14 cellular contexts compared by ENCODE assay signal in the genomic region with DNA sequence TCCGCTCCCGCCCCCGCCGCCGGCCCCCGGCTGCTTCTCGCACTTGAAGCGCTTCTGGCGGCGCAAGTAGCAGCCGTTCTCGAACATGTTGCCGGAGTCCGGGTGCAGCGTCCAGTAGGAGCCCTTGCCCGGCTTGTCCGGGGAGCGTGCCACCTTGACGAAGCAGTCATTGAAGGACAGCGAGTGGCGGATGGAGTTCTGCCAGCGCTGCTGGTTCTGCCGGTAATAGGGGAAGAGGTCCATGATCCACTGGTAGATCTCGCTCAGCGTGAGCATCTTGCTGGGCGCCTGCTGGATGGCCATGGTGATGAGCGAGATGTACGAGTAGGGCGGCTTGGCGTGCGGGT. TPM values are rescaled to one million over a fixed set of nuclear protein-coding genes. Genes with fewer than 3 reads are reported as not detected.
DNase-seq lines count a peak whose midpoint lies in the region; ATAC-seq and TF ChIP-seq lines count a peak whose summit lies in the region.
"Had no signal": no experiment of that assay in that cellular context is flagged by ENCODE, and none has a peak within 500 bp of the region (broad histone marks: within the 10 kb centered on the region; RNA-seq: fewer than 3 reads in every experiment).

No MANE protein-coding gene starts in this region.

- POLR2A ChIA-PET in PC-9 (lab: Charles Lee; ENCODE audit: unreplicated experiment) = no interaction called here

- ATAC-seq in left lung = peak; percentile 0
- ATAC-seq in HG02798 (IDR thresholded peaks at IDR 0.05; ENCODE audit: poor library complexity, unreplicated experiment) = no peak

- peak overlapping the region; percentile 96 for H3K4me2 ChIP-seq in PC-9

- TF ChIP-seq POLR2A in stomach (IDR thresholded peaks at IDR 0.05) = no peak

- H3K9me2 ChIP-seq in PC-9 (ENCODE audit: insufficient read depth) = no peaks in the 10 kb centered on the region

- CTCF ChIA-PET in PC-9 (lab: Charles Lee) = no interaction called here

- WGBS in stomach, 5 donors = 2 to 4% (median 3%) methylated on average over 23 to 31 of the region's 31 CpGs; no CpG with 5 or more reads in 1 of the 5 donors

- H3K27ac ChIP-seq in PC-9 (peak overlapping the region; percentile 99), left lung (peak overlapping the region; percentile 73 to 87), stomach (peak overlapping the region; percentile 86 to 95 (median 91))
- H3K27ac ChIP-seq: RWPE1 had no signal

- H3K36me3 ChIP-seq in PC-9 (ENCODE audit: low read depth) (peaks cover 21% of the 10 kb centered on the region; the same call in 1 of the 2 replicates), left lung (no peaks in the 10 kb centered on the region), stomach (peaks cover 0 to 4% (median 2%) of the 10 kb centered on the region in 4 donors)

- no peak overlapping the region for H2AFZ ChIP-seq in PC-9

- H4K20me1 ChIP-seq in PC-9 (ENCODE audit: insufficient read depth) = no peaks in the 10 kb centered on the region

- DNase-seq in NCI-H146 treated with DMSO at 0.1 percent for 48 hours (lab: John Stamatoyannopoulos, UW; ENCODE audit: unreplicated experiment) = peak; percentile 25
- no peak for DNase-seq in NCI-H146 (lab: John Stamatoyannopoulos, UW)
- DNase-seq in PC-9 = peak; percentile 52 to 63
- peak in 1 of 2 donors; percentile 82 for DNase-seq in left lung
- peak; percentile 64 for DNase-seq in stomach
- DNase-seq in activated CD8-positive, alpha-beta memory T cell treated with anti-CD3 and anti-CD28 coated beads, Interleukin-2, amount 50 U/mL, for 4 hours = no peak
- DNase-seq in globus pallidus (ENCODE audit: low spot score) = no peak
- DNase-seq: activated B cell treated with CpG ODN at 0.5 μM for 24 hours, naive B cell, NCI-H1436 treated with DMSO at 0.1 percent for 48 hours had no signal

- peaks cover 86% of the 10 kb centered on the region for H3K79me2 ChIP-seq in PC-9 (ENCODE audit: low read depth)

- intact Hi-C loops in PC-9 (cut with micrococcal nuclease; ENCODE audit: unreplicated experiment) (loop anchor here (2.0 to 10.0 kb wide), 2 partner anchors 25 to 617 kb away; no protein-coding TSS in a partner anchor), left lung (cut with DNase I) (loop anchor here in 1 of 2 donors (5.0 kb wide), 1 partner anchor 340 kb away; no protein-coding TSS in a partner anchor), stomach (cut with DNase I; ENCODE audit: low total_unique reads) (no loop called here)

- H3K4me1 ChIP-seq in PC-9 (replicated peaks; ENCODE audit: insufficient read depth) (peaks cover 4% of the 10 kb centered on the region), left lung (peaks cover 0 to 23% of the 10 kb centered on the region in 2 donors), stomach (peaks cover 10 to 45% (median 30%) of the 10 kb centered on the region in 4 donors)

- H3F3A ChIP-seq in PC-9 (ENCODE audit: insufficient read depth, low read depth) = peaks cover 26% of the 10 kb centered on the region

- TF ChIP-seq CTCF in PC-9 (conservative IDR thresholded peaks at IDR 0.05) = 0 out of 2 replicates have a peak, but pooled peaks have one; percentile 20
- TF ChIP-seq CTCF in left lung (IDR thresholded peaks at IDR 0.05) = no peak
- TF ChIP-seq CTCF in stomach (IDR thresholded peaks at IDR 0.05) = no peak

- TF ChIP-seq EP300 in stomach (IDR thresholded peaks at IDR 0.05) = no peak

- no peaks in the 10 kb centered on the region for H3K27me3 ChIP-seq in PC-9 (ENCODE audit: insufficient read depth, low read depth)
- H3K27me3 ChIP-seq in left lung = peaks cover 89 to 100% of the 10 kb centered on the region in 2 donors
- H3K27me3 ChIP-seq in stomach = peaks cover 34 to 99% (median 76%) of the 10 kb centered on the region in 3 donors

- peak overlapping the region; percentile 94 for H3K4me3 ChIP-seq in PC-9
- peak overlapping the region; percentile 22 to 43 for H3K4me3 ChIP-seq in left lung
- H3K4me3 ChIP-seq in stomach = peak overlapping the region; percentile 47 to 67 (median 58)

- H3K9me3 ChIP-seq in PC-9 (ENCODE audit: insufficient read depth, low read depth) (no peaks in the 10 kb centered on the region), left lung (no peaks in the 10 kb centered on the region), stomach (no peaks in the 10 kb centered on the region)

- BruUV-seq in PC-9 (replicated peaks; lab: Mats Ljungman, UMichigan) = no TSS peak

RNA-seq across cellular contexts. Expression of a gene that starts 3.1 kb away (rescaled TPM):
- total RNA-seq in PC-9 (2021) (35.4 and 42.6 TPM in 2 replicates), left lung (10 to 100 TPM; 30.2 to 33.6 TPM), stomach (100 to 1,000 TPM in 2 of 5 donors, 10 to 100 TPM in 2, under 1 TPM in 1; 0.58 to 147 (median 70.5) TPM)
- polyA plus RNA-seq in stomach = 10 to 100 TPM; 17.4 to 29.4 (median 24.3) TPM
- total RNA-seq: activated B cell treated with CpG ODN at 0.5 μM for 24 hours, chondrocyte had no signal

RNA-seq across cellular contexts. Expression of a gene that starts 3.5 kb away (rescaled TPM):
- total RNA-seq in PC-9 (2021) (4.7 and 5.2 TPM in 2 replicates), left lung (1 to 10 TPM; 3.2 to 7.1 TPM), stomach (100 to 1,000 TPM in 1 of 5 donors, 10 to 100 TPM in 4; 20.6 to 184 (median 22.8) TPM)
- polyA plus RNA-seq in stomach = 1 to 10 TPM in 2 of 3 donors, under 1 TPM in 1; 0.92 to 8.5 (median 8.3) TPM
- total RNA-seq: activated B cell treated with CpG ODN at 0.5 μM for 24 hours; activated T-helper 2 cell treated with anti-CD3 and anti-CD28 coated beads, Interferon-gamma antibody, Interleukin-2, Interleukin-4, amounts not matched to agents 10 μg/mL and 5 μg/mL and 100 μg/mL, durations not matched to agents 14 hours and 24 hours and 36 hours; chondrocyte had no signal

Comparison
In these comparisons a context has a peak if more than half of its experiments do, and no peak if none do; other contexts are left out.
1. DNase-seq: peak in NCI-H146 treated with DMSO at 0.1 percent for 48 hours (single experiment), PC-9 (2 of 2) and stomach (single experiment); none in NCI-H146 (single experiment), activated CD8-positive, alpha-beta memory T cell treated with anti-CD3 and anti-CD28 coated beads, Interleukin-2, amount 50 U/mL, for 4 hours (single experiment) and globus pallidus (single experiment).
2. H3K4me3 ChIP-seq: peak in every context shown above with its lines; median percentile 94 in PC-9; 58 in stomach; 32 in left lung.
3. Peak in every context shown above with its lines, with median percentiles within 50 percentile points of each other: H3K27ac ChIP-seq.